ENCODE assay signal across 11 cellular contexts in the genomic region with DNA sequence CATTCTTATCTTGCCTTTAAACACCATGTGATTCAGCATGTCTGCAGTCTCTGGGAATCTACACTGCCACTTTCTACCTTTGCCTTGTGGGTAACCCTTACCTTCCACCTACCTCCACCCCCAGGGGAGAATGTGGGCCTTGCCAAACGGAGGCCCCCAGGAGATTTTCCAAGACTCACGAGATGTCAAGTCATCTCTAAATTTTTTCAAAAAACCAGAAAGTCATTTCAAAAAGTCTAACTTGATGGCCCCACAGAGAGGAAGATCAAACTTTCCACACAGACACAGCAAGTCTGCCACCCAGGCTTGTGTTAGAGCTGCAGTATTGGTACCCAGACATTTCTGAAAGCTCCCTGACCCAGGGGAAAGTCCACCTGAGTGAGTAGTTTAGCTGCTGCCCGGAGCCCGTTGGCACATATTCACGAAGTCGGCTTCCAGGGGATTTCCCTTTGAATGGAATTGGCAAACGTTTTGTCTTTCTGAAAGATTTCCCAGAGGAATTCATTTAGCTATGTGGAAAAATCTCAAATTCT. TPM values are rescaled to one million over a fixed set of nuclear protein-coding genes. Genes with fewer than 3 reads are reported as not detected.
A peak's percentile ranks its signal among the peaks of the same experiment; 100 is the strongest.
DNase-seq lines count a peak whose midpoint lies in the region; ATAC-seq, FAIRE-seq and TF ChIP-seq lines count a peak whose summit lies in the region.
"Had no signal": no experiment of that assay in that cellular context is flagged by ENCODE, and none has a peak within 500 bp of the region (broad histone marks: within the 10 kb centered on the region; RNA-seq: fewer than 3 reads in every experiment).

No MANE protein-coding gene starts in this region.

- 69% methylated on average over 6 of the region's 7 CpGs for WGBS in K562 (ENCODE audit: insufficient coverage, low coverage, missing lambda C conversion rate)
- WGBS in spleen, 5 donors, result 11 to 13% (median 12%) methylated on average over 7 of the region's 7 CpGs

- H3K9me3 Mint-ChIP-seq in CD4-positive, CD25-positive, alpha-beta regulatory T cell, result peaks cover 0 to 2% (median 0%) of the 10 kb centered on the region in 7 donors

- no peaks in the 10 kb centered on the region for H3K9me2 ChIP-seq in OCI-LY7 (ENCODE audit: insufficient read depth, low read length)

- no peaks in the 10 kb centered on the region for H3K9me3 ChIP-seq in CD4-positive, CD25-positive, alpha-beta regulatory T cell (ENCODE audit: control insufficient read depth in 2 of 2, low read length in 2 of 2)
- no peaks in the 10 kb centered on the region; the same call in 1 of the 2 replicates for H3K9me3 ChIP-seq in OCI-LY7 (ENCODE audit: low read length)
- no peaks in the 10 kb centered on the region for H3K9me3 ChIP-seq in K562 (replicated peaks; ENCODE audit: control insufficient read depth, insufficient read depth, low read depth, low read length)
- no peaks in the 10 kb centered on the region for H3K9me3 ChIP-seq in spleen
- H3K9me3 ChIP-seq: heart right ventricle, SJSA1, tibial nerve had no signal

- peak overlapping the region in 1 of 4 donors; percentile 82 for H3K4me3 Mint-ChIP-seq in CD4-positive, CD25-positive, alpha-beta regulatory T cell

- peaks cover under 1% of the 10 kb centered on the region for H3K36me3 ChIP-seq in CD4-positive, CD25-positive, alpha-beta regulatory T cell (ENCODE audit: control insufficient read depth, insufficient read depth, low read length)
- peaks cover 15% of the 10 kb centered on the region for H3K36me3 ChIP-seq in OCI-LY7 (ENCODE audit: insufficient read depth, low read length)
- no peaks in the 10 kb centered on the region for H3K36me3 ChIP-seq in K562 (ENCODE audit: control insufficient read depth, insufficient read depth, low read length)
- H3K36me3 ChIP-seq in spleen, result peaks cover 0 to 3% (median 0%) of the 10 kb centered on the region in 6 donors

- no peaks in the 10 kb centered on the region for H3K27me3 Mint-ChIP-seq in CD4-positive, CD25-positive, alpha-beta regulatory T cell

- H3K4me2 ChIP-seq in OCI-LY7 (ENCODE audit: low read length), result peak overlapping the region; percentile 85
- H3K4me2 ChIP-seq in K562 (ENCODE audit: insufficient read depth, low read length), result no peak overlapping the region

- H3K4me1 Mint-ChIP-seq in CD4-positive, CD25-positive, alpha-beta regulatory T cell, result peaks cover 31 to 51% (median 38%) of the 10 kb centered on the region in 4 donors

- peaks cover 3% of the 10 kb centered on the region for H3K79me2 ChIP-seq in OCI-LY7 (ENCODE audit: insufficient read depth, low read depth, low read length)
- H3K79me2 ChIP-seq in K562 (ENCODE audit: control insufficient read depth, insufficient read depth, low read length), result peaks cover 4% of the 10 kb centered on the region

- no peak for TF ChIP-seq EP300 in K562 (IDR thresholded peaks at IDR 0.05; ENCODE audit: low read length)

- BruUV-seq in OCI-LY7 (replicated peaks; lab: Mats Ljungman, UMichigan) (no TSS peak), K562 (replicated peaks; lab: Mats Ljungman, UMichigan) (no TSS peak)

- TF ChIP-seq CTCF in OCI-LY7 (conservative IDR thresholded peaks at IDR 0.05; ENCODE audit: low read length) (no peak), K562 (IDR thresholded peaks at IDR 0.05 in 2 of 3, conservative IDR thresholded peaks at IDR 0.05 in 1 of 3; ENCODE audit: insufficient read depth in 2 of 3, low read depth in 1 of 3, low read length in 3 of 3) (no peak), spleen (IDR thresholded peaks at IDR 0.05 in 8 of 11, conservative IDR thresholded peaks at IDR 0.05 in 3 of 11) (no peak)

- peaks cover 4% of the 10 kb centered on the region for H3K36me3 Mint-ChIP-seq in CD4-positive, CD25-positive, alpha-beta regulatory T cell

- CTCF ChIA-PET in OCI-LY7 (lab: Charles Lee; ENCODE audit: unreplicated experiment), result interaction anchor here (0.6 to 1.4 kb wide), 2 partner anchors 12 to 54 kb away, joined by 3 to 5 read pairs; no protein-coding TSS in a partner anchor
- CTCF ChIA-PET in K562 (lab: Yijun Ruan, JAX; ENCODE audit: low intra/inter-chr PET ratio), result no interaction called here

- H3K27me3 ChIP-seq in CD4-positive, CD25-positive, alpha-beta regulatory T cell (ENCODE audit: control insufficient read depth, insufficient read depth, low read length), result no peaks in the 10 kb centered on the region
- no peaks in the 10 kb centered on the region for H3K27me3 ChIP-seq in K562 (ENCODE audit: control insufficient read depth in 2 of 2, insufficient read depth in 2 of 2, low read length in 2 of 2)
- no peaks in the 10 kb centered on the region for H3K27me3 ChIP-seq in spleen (replicated peaks in 1 of 7)
- H3K27me3 ChIP-seq: heart right ventricle, SJSA1, tibial nerve had no signal

- H3K9me1 ChIP-seq in K562 (ENCODE audit: control insufficient read depth, insufficient read depth, low read length), result no peaks in the 10 kb centered on the region

- no peak overlapping the region; a peak in 1 of 4 replicates for H3K9ac ChIP-seq in K562 (ENCODE audit: insufficient read depth in 1 of 2, low read depth in 2 of 2, low read length in 2 of 2)

- FAIRE-seq in K562 (lab: Jason Lieb, UNC), result no peak

- intact Hi-C loops in OCI-LY7 (cut with micrococcal nuclease; ENCODE audit: unreplicated experiment), result loop anchor here (5.0 to 10.0 kb wide), 2 partner anchors 60 to 413 kb away; a partner anchor contains a TSS
- intact Hi-C loops in K562 (cut with micrococcal nuclease), result no loop called here
- intact Hi-C loops in spleen (cut with DNase I; ENCODE audit: low total_unique reads), result no loop called here

- H3K4me1 ChIP-seq in CD4-positive, CD25-positive, alpha-beta regulatory T cell (ENCODE audit: control insufficient read depth, insufficient read depth, low read length, poor library complexity, severe bottlenecking), result peaks cover 27% of the 10 kb centered on the region
- H3K4me1 ChIP-seq in OCI-LY7 (ENCODE audit: insufficient read depth, low read length, poor library complexity, severe bottlenecking) (peaks cover 80% of the 10 kb centered on the region), K562 (replicated peaks in 1 of 2; ENCODE audit: control insufficient read depth in 2 of 2, insufficient read depth in 2 of 2, low read length in 2 of 2) (peaks cover 9 to 16% of the 10 kb centered on the region in 2 experiments; a peak in 4 of 5 replicates), spleen (peaks cover 4 to 61% (median 51%) of the 10 kb centered on the region in 6 donors)

- in situ Hi-C loops in K562 (cut with MboI), result no loop called here

- ATAC-seq in CD4-positive, CD25-positive, alpha-beta regulatory T cell (ENCODE audit: low read depth in 2 of 2), result no peak
- peak; percentile 25 for ATAC-seq in K562
- no peak for ATAC-seq in HG03460 (IDR thresholded peaks at IDR 0.05; ENCODE audit: unreplicated experiment)
- ATAC-seq: heart right ventricle had no signal

- peak overlapping the region; percentile 52 to 91 (median 86) for H3K27ac Mint-ChIP-seq in CD4-positive, CD25-positive, alpha-beta regulatory T cell

- H3K4me3 ChIP-seq in CD4-positive, CD25-positive, alpha-beta regulatory T cell (ENCODE audit: low read depth, low read length), result no peak overlapping the region
- H3K4me3 ChIP-seq in OCI-LY7 (ENCODE audit: low read depth, low read length, poor library complexity, severe bottlenecking) (peak overlapping the region; percentile 59), K562 (no peak overlapping the region), spleen (no peak overlapping the region)
- H3K4me3 ChIP-seq: heart right ventricle, SJSA1, tibial nerve had no signal

- peak in 1 of 3 donors; percentile 16 for DNase-seq in CD4-positive, CD25-positive, alpha-beta regulatory T cell
- DNase-seq in OCI-LY7 (ENCODE audit: low spot score) (peak; percentile 33), K562 (ENCODE audit: extremely low read depth in 1 of 4, low spot score in 3 of 4) (peak in 2 of 4 experiments; percentile 28 to 32), spleen (no peak), NCI-H146 (lab: John Stamatoyannopoulos, UW) (no peak), occipital lobe (lab: John Stamatoyannopoulos, UW) (no peak), GOT3 (lab: John Stamatoyannopoulos, UW) (no peak)

- TF ChIP-seq POLR2A in K562 (conservative IDR thresholded peaks at IDR 0.05) (no peak), spleen (IDR thresholded peaks at IDR 0.05) (no peak)

- TF ChIP-seq RAD21 in K562 (CRISPR knock-in tag; conservative IDR thresholded peaks at IDR 0.05 in 1 of 2, IDR thresholded peaks at IDR 0.05 in 1 of 2), result no peak

- POLR2A ChIA-PET in OCI-LY7 (lab: Charles Lee) (interaction anchor here (0.6 to 3.5 kb wide), 8 partner anchors 13 to 203 kb away, joined by 3 to 14 read pairs (median 4); a partner anchor contains a TSS), K562 (lab: Yijun Ruan, JAX) (interaction anchor here (0.7 to 1.5 kb wide), 5 partner anchors 12 to 54 kb away, joined by 3 read pairs; no protein-coding TSS in a partner anchor)

- no peak overlapping the region for H3K27ac ChIP-seq in CD4-positive, CD25-positive, alpha-beta regulatory T cell (ENCODE audit: insufficient read depth, low read length, poor library complexity, severe bottlenecking)
- H3K27ac ChIP-seq in OCI-LY7 (ENCODE audit: low read depth, low read length, poor library complexity, severe bottlenecking) (peak overlapping the region; percentile 99), K562 (ENCODE audit: extremely low read depth, low read depth, low read length) (peak overlapping the region; percentile 32; the same call in 1 of the 3 replicates), spleen (peak overlapping the region in 7 of 8 donors; percentile 64 to 91 (median 83))
- H3K27ac ChIP-seq: SJSA1 had no signal

- H4K20me1 ChIP-seq in OCI-LY7 (ENCODE audit: insufficient read depth, low read length) (no peaks in the 10 kb centered on the region), K562 (replicated peaks; ENCODE audit: control insufficient read depth, insufficient read depth, low read length) (no peaks in the 10 kb centered on the region)

- peak overlapping the region; percentile 35; the same call in 1 of the 2 replicates for H2AFZ ChIP-seq in OCI-LY7 (ENCODE audit: low read length)
- H2AFZ ChIP-seq in K562 (ENCODE audit: low read depth, low read length), result peak overlapping the region; percentile 55; the same call in 1 of the 2 replicates

RNA-seq across cellular contexts. Expression of a gene that starts 4.6 kb away (rescaled TPM):
- total RNA-seq in CD4-positive, CD25-positive, alpha-beta regulatory T cell, result 132 TPM
- polyA plus RNA-seq in CD4-positive, CD25-positive, alpha-beta regulatory T cell, result 100 to 1,000 TPM; 330 to 480 (median 385) TPM
- total RNA-seq in OCI-LY7 (2014; rRNA removed; shearing (Covaris generic)), result 208 and 216 TPM in 2 replicates
- total RNA-seq in OCI-LY7 (2022), result 249 and 267 TPM in 2 replicates
- total RNA-seq in K562 (2011; cell fraction: chromatin; rRNA removed; ENCODE audit: low replicate concordance), result 38.7 and 60.7 TPM in 2 replicates
- 47.8 and 50.5 TPM in 2 replicates for total RNA-seq in K562 (2011; cell fraction: nucleolus; rRNA removed)
- total RNA-seq in K562 (2011; cell fraction: nucleoplasm; rRNA removed), result 58.6 and 80.4 TPM in 2 replicates
- total RNA-seq in K562 (2014; rRNA removed), result 164 and 210 TPM in 2 replicates
- 234 and 271 TPM in 2 replicates for total RNA-seq in K562 (2014; rRNA removed; fragmentation: Illumina TruSeq; extraction: Trizol)
- total RNA-seq in K562 (2015; rRNA removed; fragmentation: Illumina TruSeq; extraction: Trizol), result 279 and 288 TPM in 2 replicates
- total RNA-seq in K562 (2021), result 258 and 274 TPM in 2 replicates
- polyA plus RNA-seq in K562 (2011; rRNA removed), result 318 and 452 TPM in 2 replicates
- 167 and 229 TPM in 2 replicates for polyA plus RNA-seq in K562 (2011; cell fraction: cytosol; rRNA removed)
- 54.4 and 95.7 TPM in 2 replicates for polyA plus RNA-seq in K562 (2011; cell fraction: nucleus; rRNA removed)
- polyA plus RNA-seq in K562 (2012), result 203 and 288 TPM in 2 replicates
- 292 and 301 TPM in 2 replicates for polyA plus RNA-seq in K562 (2014; fragmentation: Illumina TruSeq; extraction: Trizol)
- polyA plus RNA-seq in K562 (2014; fragmentation: Nextera tagmentation; extraction: Ambion mirVana), result 100 to 1,000 TPM; 922 to 952 TPM
- polyA plus RNA-seq in K562 (2014; rRNA removed), result 274 and 283 TPM in 2 replicates
- 166 and 169 TPM in 2 replicates for polyA minus RNA-seq in K562 (2011; rRNA and poly(A)+ RNA removed)
- 78.1 and 98.1 TPM in 2 replicates for polyA minus RNA-seq in K562 (2011; cell fraction: cytosol; rRNA and poly(A)+ RNA removed)
- polyA minus RNA-seq in K562 (2011; cell fraction: nucleus; rRNA and poly(A)+ RNA removed), result 17.6 and 42.8 TPM in 2 replicates
- total RNA-seq in spleen, result 100 to 1,000 TPM; 120 to 185 (median 129) TPM
- polyA plus RNA-seq in spleen, result 100 to 1,000 TPM; 108 to 171 (median 164) TPM
- total RNA-seq in occipital lobe, result 175 TPM
